Comparison of ENCODE assay signal across 24 cellular contexts in genomic region chr9:132293145-132293721, GRCh38.
DNase-seq lines count a peak whose midpoint lies in the region; ATAC-seq, FAIRE-seq and TF ChIP-seq lines count a peak whose summit lies in the region.
"Had no signal": no experiment of that assay in that cellular context is flagged by ENCODE, and none has a peak within 500 bp of the region (broad histone marks: within the 10 kb centered on the region; RNA-seq: fewer than 3 reads in every experiment).

No MANE protein-coding gene starts in this region.

- H3K4me1 Mint-ChIP-seq in activated CD4-positive, alpha-beta T cell treated with anti-CD3 and anti-CD28 coated beads for 36 hours: peaks cover 32% of the 10 kb centered on the region
- peaks cover 13 to 34% (median 26%) of the 10 kb centered on the region in 4 donors for H3K4me1 Mint-ChIP-seq in CD4-positive, alpha-beta memory T cell
- peaks cover 25% of the 10 kb centered on the region for H3K4me1 Mint-ChIP-seq in activated CD8-positive, alpha-beta T cell treated with anti-CD3 and anti-CD28 coated beads for 36 hours (ENCODE audit: low read depth)

- H3K4me1 ChIP-seq in CD4-positive, alpha-beta memory T cell (ENCODE audit: insufficient read depth, low read length): peaks cover 7% of the 10 kb centered on the region
- peaks cover 10% of the 10 kb centered on the region for H3K4me1 ChIP-seq in HepG2 (ENCODE audit: insufficient read depth, low read length)
- H3K4me1 ChIP-seq: suprapubic skin, uterus had no signal

- no peaks in the 10 kb centered on the region for H3K27me3 ChIP-seq in CD4-positive, alpha-beta memory T cell (ENCODE audit: insufficient read depth, low read length)
- no peaks in the 10 kb centered on the region for H3K27me3 ChIP-seq in HepG2 (ENCODE audit: control insufficient read depth in 1 of 2, insufficient read depth in 2 of 2, low read length in 2 of 2)
- H3K27me3 ChIP-seq: BLaER1, suprapubic skin, uterus had no signal

- no peak for TF ChIP-seq RAD21 in HepG2 (CRISPR knock-in tag; IDR thresholded peaks at IDR 0.05)

- no peak overlapping the region for H3K4me3 ChIP-seq in CD4-positive, alpha-beta memory T cell (ENCODE audit: low read length in 2 of 2)
- no peak overlapping the region for H3K4me3 ChIP-seq in HepG2 (replicated peaks in 1 of 3; ENCODE audit: insufficient read depth in 1 of 3, low read depth in 2 of 3, low read length in 3 of 3)
- H3K4me3 ChIP-seq: BLaER1, suprapubic skin, uterus had no signal

- 94% methylated on average over 13 of the region's 13 CpGs for WGBS in HepG2 (ENCODE audit: low lambda C conversion rate)

- no peak for TF ChIP-seq POLR2A in HepG2 (IDR thresholded peaks at IDR 0.05; ENCODE audit: insufficient read depth in 1 of 2, low read depth in 2 of 2, low read length in 2 of 2)

- H3K36me3 ChIP-seq in CD4-positive, alpha-beta memory T cell (ENCODE audit: insufficient read depth, low read length): peaks cover 48% of the 10 kb centered on the region
- peaks cover 17 to 49% of the 10 kb centered on the region in 2 experiments for H3K36me3 ChIP-seq in HepG2 (replicated peaks in 1 of 2; ENCODE audit: control insufficient read depth in 1 of 2, insufficient read depth in 2 of 2, low read length in 2 of 2)
- H3K36me3 ChIP-seq: uterus had no signal

- H3K27ac Mint-ChIP-seq in activated CD4-positive, alpha-beta T cell treated with anti-CD3 and anti-CD28 coated beads for 36 hours: no peak overlapping the region
- peak overlapping the region; percentile 30 to 86 (median 79) for H3K27ac Mint-ChIP-seq in CD4-positive, alpha-beta memory T cell
- H3K27ac Mint-ChIP-seq in activated CD8-positive, alpha-beta T cell treated with anti-CD3 and anti-CD28 coated beads for 36 hours: peak overlapping the region; percentile 67

- peak; percentile 85 for ATAC-seq in activated CD4-positive, alpha-beta T cell treated with anti-CD3 and anti-CD28 coated beads for 36 hours
- ATAC-seq in activated CD8-positive, alpha-beta T cell treated with anti-CD3 and anti-CD28 coated beads for 36 hours: peak; percentile 69
- ATAC-seq in HepG2: no peak
- no peak for ATAC-seq in HG02610 (IDR thresholded peaks at IDR 0.05; ENCODE audit: unreplicated experiment)
- ATAC-seq in GM21528 (IDR thresholded peaks at IDR 0.05; ENCODE audit: low FRiP score, unreplicated experiment): no peak

- intact Hi-C loops in activated CD4-positive, alpha-beta T cell treated with anti-CD3 and anti-CD28 coated beads for 36 hours (cut with DNase I, micrococcal nuclease): no loop called here
- intact Hi-C loops in CD4-positive, alpha-beta memory T cell (cut with micrococcal nuclease): no loop called here
- intact Hi-C loops in activated CD8-positive, alpha-beta T cell treated with anti-CD3 and anti-CD28 coated beads for 36 hours (cut with micrococcal nuclease): no loop called here
- intact Hi-C loops in HepG2 (cut with micrococcal nuclease; ENCODE audit: unreplicated experiment): no loop called here

- H3K4me2 ChIP-seq in HepG2 (ENCODE audit: low read depth, low read length): no peak overlapping the region
- H3K4me2 ChIP-seq: BLaER1 had no signal

- H3K9me3 ChIP-seq in CD4-positive, alpha-beta memory T cell (ENCODE audit: control insufficient read depth in 1 of 2, low read length in 2 of 2): no peaks in the 10 kb centered on the region
- H3K9me3 ChIP-seq in HepG2 (ENCODE audit: low read length): no peaks in the 10 kb centered on the region
- H3K9me3 ChIP-seq: BLaER1, suprapubic skin, uterus had no signal

- no peak for FAIRE-seq in HepG2 (lab: Jason Lieb, UNC)
- FAIRE-seq: A204.1 had no signal

- H3K36me3 Mint-ChIP-seq in activated CD4-positive, alpha-beta T cell treated with anti-CD3 and anti-CD28 coated beads for 36 hours (ENCODE audit: low read depth): peaks cover 34% of the 10 kb centered on the region
- peaks cover 33 to 66% of the 10 kb centered on the region in 2 donors for H3K36me3 Mint-ChIP-seq in CD4-positive, alpha-beta memory T cell
- H3K36me3 Mint-ChIP-seq in activated CD8-positive, alpha-beta T cell treated with anti-CD3 and anti-CD28 coated beads for 36 hours (ENCODE audit: low read depth): peaks cover 25% of the 10 kb centered on the region

- no peak for TF ChIP-seq CTCF in activated CD8-positive, alpha-beta T cell treated with anti-CD3 and anti-CD28 coated beads for 36 hours (IDR thresholded peaks at IDR 0.05)
- TF ChIP-seq CTCF in HepG2 (CRISPR knock-in tag; IDR thresholded peaks at IDR 0.05): no peak

- DNase-seq in activated CD4-positive, alpha-beta T cell treated with anti-CD3 and anti-CD28 coated beads for 36 hours: no peak
- DNase-seq in activated CD4-positive, alpha-beta T cell treated with anti-CD3 and anti-CD28 coated beads for 4 hours: no peak
- peak in 4 of 5 donors; percentile 8 to 30 (median 13) for DNase-seq in CD4-positive, alpha-beta memory T cell
- DNase-seq in activated CD8-positive, alpha-beta T cell treated with anti-CD3 and anti-CD28 coated beads for 36 hours: no peak
- no peak for DNase-seq in HepG2 (ENCODE audit: low spot score)
- no peak for DNase-seq in HK-2 (ENCODE audit: unreplicated experiment)
- DNase-seq: activated CD8-positive, alpha-beta memory T cell treated with anti-CD3 and anti-CD28 coated beads for 24 hours; aorta; cerebellar nuclear complex; DMS 273 treated with DMSO at 0.1 percent for 48 hours; erythroblast; foreskin melanocyte; IMR-90; NCI-H1417 treated with DMSO at 0.1 percent for 48 hours; NCI-H2171 treated with DMSO at 0.1 percent for 48 hours; NCI-H526; stimulated activated CD4-positive, alpha-beta T cell treated with anti-CD3 and anti-CD28 coated beads, Interleukin-12 subunit alpha, Interleukin-12 subunit beta, amount 100 ng/mL, for 4 hours; SW 1271; uterus had no signal

- CTCF ChIA-PET in activated CD4-positive, alpha-beta T cell treated with anti-CD3 and anti-CD28 coated beads for 36 hours (lab: Charles Lee): interaction anchor here (0.8 to 1.2 kb wide), 2 partner anchors 14 to 24 kb away, joined by 3 to 4 read pairs; no protein-coding TSS in a partner anchor
- CTCF ChIA-PET in CD4-positive, alpha-beta memory T cell (lab: Charles Lee; ENCODE audit: partially characterized antibody): interaction anchor here (1.0 to 1.6 kb wide), 3 partner anchors 9 to 40 kb away, joined by 4 to 7 read pairs (median 6); no protein-coding TSS in a partner anchor
- CTCF ChIA-PET in activated CD8-positive, alpha-beta T cell treated with anti-CD3 and anti-CD28 coated beads for 36 hours (lab: Charles Lee): interaction anchor here (1.2 kb wide), 1 partner anchor 14 kb away, joined by 4 read pairs; no protein-coding TSS in a partner anchor
- CTCF ChIA-PET in HepG2 (lab: Yijun Ruan, JAX; ENCODE audit: low intra/inter-chr PET ratio, low total read pairs): no interaction called here

- no peak overlapping the region for H3K9ac ChIP-seq in HepG2 (ENCODE audit: insufficient read depth, low read depth, low read length)
- H3K9ac ChIP-seq: BLaER1 had no signal

- H3K27ac ChIP-seq in CD4-positive, alpha-beta memory T cell (ENCODE audit: low read depth, low read length): no peak overlapping the region
- H3K27ac ChIP-seq in HepG2 (ENCODE audit: extremely low read length, insufficient read depth, low read length): no peak overlapping the region
- H3K27ac ChIP-seq: BLaER1, suprapubic skin, uterus had no signal

- BruUV-seq in HepG2 (replicated peaks; lab: Mats Ljungman, UMichigan): no TSS peak

- in situ Hi-C loops in HepG2 (cut with HindIII; ENCODE audit: extremely low pct_ligation_motif_present, low pct_unique_long_range_greater_than_20kb): no loop called here

- H3K4me3 Mint-ChIP-seq in activated CD4-positive, alpha-beta T cell treated with anti-CD3 and anti-CD28 coated beads for 36 hours: no peak overlapping the region
- H3K4me3 Mint-ChIP-seq in CD4-positive, alpha-beta memory T cell: peak overlapping the region in 6 of 8 donors; percentile 43 to 62 (median 54)
- no peak overlapping the region for H3K4me3 Mint-ChIP-seq in activated CD8-positive, alpha-beta T cell treated with anti-CD3 and anti-CD28 coated beads for 36 hours

- POLR2A ChIA-PET in activated CD4-positive, alpha-beta T cell treated with anti-CD3 and anti-CD28 coated beads for 36 hours (lab: Charles Lee): no interaction called here
- POLR2A ChIA-PET in CD4-positive, alpha-beta memory T cell (lab: Charles Lee; ENCODE audit: partially characterized antibody): no interaction called here
- POLR2A ChIA-PET in activated CD8-positive, alpha-beta T cell treated with anti-CD3 and anti-CD28 coated beads for 36 hours (lab: Charles Lee): interaction anchor here (1.0 kb wide), 1 partner anchor 27 kb away, joined by 3 read pairs; no protein-coding TSS in a partner anchor
- POLR2A ChIA-PET in HepG2 (lab: Yijun Ruan, JAX): no interaction called here

- no peaks in the 10 kb centered on the region for H3K79me2 ChIP-seq in HepG2 (ENCODE audit: insufficient read depth, low read length)

- no peak overlapping the region for H2AFZ ChIP-seq in HepG2 (ENCODE audit: low read length)

- H3K27me3 Mint-ChIP-seq in activated CD4-positive, alpha-beta T cell treated with anti-CD3 and anti-CD28 coated beads for 36 hours: no peaks in the 10 kb centered on the region
- H3K27me3 Mint-ChIP-seq in CD4-positive, alpha-beta memory T cell: no peaks in the 10 kb centered on the region
- H3K27me3 Mint-ChIP-seq in activated CD8-positive, alpha-beta T cell treated with anti-CD3 and anti-CD28 coated beads for 36 hours: no peaks in the 10 kb centered on the region

- H4K20me1 ChIP-seq in HepG2 (ENCODE audit: insufficient read depth, low read length): no peaks in the 10 kb centered on the region

- H3K9me3 Mint-ChIP-seq in activated CD4-positive, alpha-beta T cell treated with anti-CD3 and anti-CD28 coated beads for 36 hours (ENCODE audit: low read depth): no peaks in the 10 kb centered on the region
- H3K9me3 Mint-ChIP-seq in CD4-positive, alpha-beta memory T cell: no peaks in the 10 kb centered on the region
- no peaks in the 10 kb centered on the region for H3K9me3 Mint-ChIP-seq in activated CD8-positive, alpha-beta T cell treated with anti-CD3 and anti-CD28 coated beads for 36 hours

- TF ChIP-seq EP300 in HepG2 (IDR thresholded peaks at IDR 0.05; ENCODE audit: low read depth in 2 of 2, low read length in 2 of 2) (no peak), HepG2 (CRISPR knock-in tag; IDR thresholded peaks at IDR 0.05; ENCODE audit: borderline replicate concordance) (no peak)

Comparison
In these comparisons a context has a peak if more than half of its experiments do, and no peak if none do; other contexts are left out.
1. ATAC-seq: peak in activated CD4-positive, alpha-beta T cell treated with anti-CD3 and anti-CD28 coated beads for 36 hours (single experiment) and activated CD8-positive, alpha-beta T cell treated with anti-CD3 and anti-CD28 coated beads for 36 hours (single experiment); none in HepG2 (single experiment), HG02610 (single experiment) and GM21528 (single experiment).
2. DNase-seq: peak in CD4-positive, alpha-beta memory T cell (4 of 5); none in activated CD4-positive, alpha-beta T cell treated with anti-CD3 and anti-CD28 coated beads for 36 hours (single experiment), activated CD4-positive, alpha-beta T cell treated with anti-CD3 and anti-CD28 coated beads for 4 hours (0 of 2), activated CD8-positive, alpha-beta T cell treated with anti-CD3 and anti-CD28 coated beads for 36 hours (single experiment), HepG2 (single experiment) and HK-2 (single experiment).
3. H3K4me3 Mint-ChIP-seq: peak in CD4-positive, alpha-beta memory T cell (6 of 8); none in activated CD4-positive, alpha-beta T cell treated with anti-CD3 and anti-CD28 coated beads for 36 hours (single experiment) and activated CD8-positive, alpha-beta T cell treated with anti-CD3 and anti-CD28 coated beads for 36 hours (single experiment).